Comparison of ENCODE assay signal across 16 cellular contexts in genomic region chr5:143976055-143976454, GRCh38.
DNase-seq lines count a peak whose midpoint lies in the region; ATAC-seq, FAIRE-seq and TF ChIP-seq lines count a peak whose summit lies in the region.
"Had no signal": no experiment of that assay in that cellular context is flagged by ENCODE, and none has a peak within 500 bp of the region (broad histone marks: within the 10 kb centered on the region; RNA-seq: fewer than 3 reads in every experiment).

No MANE protein-coding gene starts in this region.

- TF ChIP-seq CTCF in AG10803 (conservative IDR thresholded peaks at IDR 0.05; ENCODE audit: low read length) (no peak), bronchial epithelial cell (IDR thresholded peaks at IDR 0.05; ENCODE audit: insufficient read depth, low read length, severe bottlenecking) (no peak), heart right ventricle (IDR thresholded peaks at IDR 0.05) (no peak), GM10266 (IDR thresholded peaks at IDR 0.05; ENCODE audit: control insufficient read depth, insufficient read depth, low read depth, missing control alignments) (no peak)

- no peaks in the 10 kb centered on the region for H3K9me3 ChIP-seq in heart right ventricle

- no peak for ATAC-seq in heart right ventricle

- peak; percentile 12 for DNase-seq in AG10803 (ENCODE audit: low read depth)
- DNase-seq in HT1080 (ENCODE audit: low read depth), result peak; percentile 56
- peak; percentile 51 for DNase-seq in bronchial epithelial cell (ENCODE audit: low read depth)
- DNase-seq in kidney tubule cell (ENCODE audit: low spot score), result peak; percentile 82
- DNase-seq in heart right ventricle, result no peak
- DNase-seq in NCI-H146 (lab: John Stamatoyannopoulos, UW), result no peak
- DNase-seq in GM10266 (ENCODE audit: extremely low spot score), result no peak
- DNase-seq: DMS 273 treated with DMSO at 0.1 percent for 48 hours; GF-D8; NCI-H1694; NCI-H446; NK-92 treated with Interleukin-12 subunit alpha and Interleukin-12 subunit beta, amount 100 ng/mL, for 24 hours; SIG-M5 had no signal

- intact Hi-C loops in heart right ventricle (cut with DNase I), result no loop called here

- H3K4me3 ChIP-seq in AG10803 (ENCODE audit: low read length) (no peak overlapping the region), bronchial epithelial cell (ENCODE audit: low read depth, low read length) (no peak overlapping the region), heart right ventricle (no peak overlapping the region)

- H3K27ac ChIP-seq in heart right ventricle, result no peak overlapping the region

- no peak for FAIRE-seq in bronchial epithelial cell (lab: Jason Lieb, UNC)
- FAIRE-seq: A204.1, GM12892, HTR-8/SVneo had no signal

- no peaks in the 10 kb centered on the region for H3K36me3 ChIP-seq in bronchial epithelial cell (ENCODE audit: control insufficient read depth, insufficient read depth, low read length)
- no peaks in the 10 kb centered on the region for H3K36me3 ChIP-seq in heart right ventricle

- H3K27me3 ChIP-seq in bronchial epithelial cell (ENCODE audit: control insufficient read depth, insufficient read depth, low read length), result no peaks in the 10 kb centered on the region
- no peaks in the 10 kb centered on the region for H3K27me3 ChIP-seq in heart right ventricle

- 100% methylated on average over 1 of the region's 1 CpG for WGBS in heart right ventricle, 2 donors

- no peaks in the 10 kb centered on the region for H3K4me1 ChIP-seq in heart right ventricle

Comparison
In these comparisons a context has a peak if more than half of its experiments do, and no peak if none do; other contexts are left out.
1. DNase-seq: peak in AG10803 (single experiment), HT1080 (single experiment), bronchial epithelial cell (single experiment) and kidney tubule cell (single experiment); none in heart right ventricle (0 of 2), NCI-H146 (single experiment) and GM10266 (single experiment).